ENCODE assay signal across 10 cellular contexts in the genomic region with DNA sequence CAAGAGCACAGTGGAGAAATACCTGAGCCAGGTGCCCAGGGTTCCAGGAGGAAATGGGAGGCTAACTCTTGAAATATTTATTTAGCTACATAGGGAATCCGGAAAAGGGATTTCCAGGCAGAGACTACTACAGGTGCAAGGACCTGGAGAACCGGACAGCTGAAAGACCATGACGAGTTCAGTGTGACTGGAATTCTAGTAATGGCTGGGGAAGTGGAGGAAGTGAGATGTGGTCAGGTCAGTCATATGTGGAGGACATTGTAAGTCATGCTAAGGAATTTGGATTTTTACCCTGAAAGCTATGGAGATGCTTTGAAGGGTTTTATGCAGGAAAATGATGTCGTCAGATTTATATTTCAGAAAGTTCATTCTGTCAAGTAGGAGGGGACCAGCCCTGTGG. TPM values are rescaled to one million over a fixed set of nuclear protein-coding genes. Genes with fewer than 3 reads are reported as not detected.
DNase-seq lines count a peak whose midpoint lies in the region; ATAC-seq and TF ChIP-seq lines count a peak whose summit lies in the region.
"Had no signal": no experiment of that assay in that cellular context is flagged by ENCODE, and none has a peak within 500 bp of the region (broad histone marks: within the 10 kb centered on the region; RNA-seq: fewer than 3 reads in every experiment).

No MANE protein-coding gene starts in this region.

- H3K36me3 Mint-ChIP-seq in stimulated activated effector memory CD8-positive, alpha-beta T cell treated with anti-CD3 and anti-CD28 coated beads, Interleukin-12 subunit alpha, Interleukin-12 subunit beta, amount 100 ng/mL, for 72 hours = peaks cover 84% of the 10 kb centered on the region

- no peaks in the 10 kb centered on the region for H3K9me3 ChIP-seq in uterus

- H3K4me1 ChIP-seq in uterus = peaks cover 0 to 12% of the 10 kb centered on the region in 2 donors

- peak overlapping the region; percentile 98 for H3K27ac Mint-ChIP-seq in stimulated activated effector memory CD8-positive, alpha-beta T cell treated with anti-CD3 and anti-CD28 coated beads, Interleukin-12 subunit alpha, Interleukin-12 subunit beta, amount 100 ng/mL, for 72 hours

- no peaks in the 10 kb centered on the region for H3K9me3 Mint-ChIP-seq in stimulated activated effector memory CD8-positive, alpha-beta T cell treated with anti-CD3 and anti-CD28 coated beads, Interleukin-12 subunit alpha, Interleukin-12 subunit beta, amount 100 ng/mL, for 72 hours

- H3K4me1 Mint-ChIP-seq in stimulated activated effector memory CD8-positive, alpha-beta T cell treated with anti-CD3 and anti-CD28 coated beads, Interleukin-12 subunit alpha, Interleukin-12 subunit beta, amount 100 ng/mL, for 72 hours = peaks cover 55% of the 10 kb centered on the region

- peak overlapping the region; percentile 97 for H3K4me3 Mint-ChIP-seq in stimulated activated effector memory CD8-positive, alpha-beta T cell treated with anti-CD3 and anti-CD28 coated beads, Interleukin-12 subunit alpha, Interleukin-12 subunit beta, amount 100 ng/mL, for 72 hours

- TF ChIP-seq CTCF in WI38 (IDR thresholded peaks at IDR 0.05; ENCODE audit: low read depth, low read length) (no peak), foreskin fibroblast (IDR thresholded peaks at IDR 0.05; ENCODE audit: low read depth, low read length) (no peak), uterus (IDR thresholded peaks at IDR 0.05) (no peak)

- no peak for TF ChIP-seq POLR2A in uterus (IDR thresholded peaks at IDR 0.05)

- peak overlapping the region in 1 of 2 donors; percentile 96 for H3K27ac ChIP-seq in uterus
- H3K27ac ChIP-seq: 22Rv1 had no signal

- peak; percentile 11 for DNase-seq in DMS53 (lab: John Stamatoyannopoulos, UW)
- DNase-seq in DMS53 treated with DMSO at 0.1 percent for 48 hours (lab: John Stamatoyannopoulos, UW; ENCODE audit: unreplicated experiment) = no peak
- DNase-seq in foreskin fibroblast = no peak
- no peak for DNase-seq in stimulated activated effector memory CD8-positive, alpha-beta T cell treated with anti-CD3 and anti-CD28 coated beads, Interleukin-12 subunit alpha, Interleukin-12 subunit beta, amount 100 ng/mL, for 72 hours (ENCODE audit: low spot score in 2 of 2)
- no peak for DNase-seq in NCI-H774 (lab: John Stamatoyannopoulos, UW)
- no peak for DNase-seq in uterus
- no peak for DNase-seq in middle frontal gyrus (ENCODE audit: extremely low spot score, low spot score)
- DNase-seq: GOT3 had no signal

- H3K27me3 ChIP-seq in uterus = no peaks in the 10 kb centered on the region

- ATAC-seq in stimulated activated effector memory CD8-positive, alpha-beta T cell treated with anti-CD3 and anti-CD28 coated beads, Interleukin-12 subunit alpha, Interleukin-12 subunit beta, amount 100 ng/mL, for 72 hours = no peak

- H3K4me3 ChIP-seq in WI38 (ENCODE audit: low read depth, low read length) (peak overlapping the region; percentile 99), foreskin fibroblast (ENCODE audit: low read depth in 1 of 2, low read length in 2 of 2) (peak overlapping the region; percentile 96 to 100), uterus (peak overlapping the region in 1 of 2 donors; percentile 83)

- H3K36me3 ChIP-seq in uterus = no peaks in the 10 kb centered on the region

- intact Hi-C loops in uterus (cut with DNase I; ENCODE audit: low total_unique reads) = no loop called here

RNA-seq across cellular contexts. Expression of a gene that starts 1.8 kb away (rescaled TPM):
- total RNA-seq in uterus = 100 to 1,000 TPM; 136 to 298 (median 224) TPM

RNA-seq across cellular contexts. Expression of a gene that starts 54.7 kb away (rescaled TPM):
- 100 to 1,000 TPM in 2 of 4 donors, 10 to 100 TPM in 2; 81.7 to 123 (median 94.5) TPM for total RNA-seq in uterus
